In the genomic region with DNA sequence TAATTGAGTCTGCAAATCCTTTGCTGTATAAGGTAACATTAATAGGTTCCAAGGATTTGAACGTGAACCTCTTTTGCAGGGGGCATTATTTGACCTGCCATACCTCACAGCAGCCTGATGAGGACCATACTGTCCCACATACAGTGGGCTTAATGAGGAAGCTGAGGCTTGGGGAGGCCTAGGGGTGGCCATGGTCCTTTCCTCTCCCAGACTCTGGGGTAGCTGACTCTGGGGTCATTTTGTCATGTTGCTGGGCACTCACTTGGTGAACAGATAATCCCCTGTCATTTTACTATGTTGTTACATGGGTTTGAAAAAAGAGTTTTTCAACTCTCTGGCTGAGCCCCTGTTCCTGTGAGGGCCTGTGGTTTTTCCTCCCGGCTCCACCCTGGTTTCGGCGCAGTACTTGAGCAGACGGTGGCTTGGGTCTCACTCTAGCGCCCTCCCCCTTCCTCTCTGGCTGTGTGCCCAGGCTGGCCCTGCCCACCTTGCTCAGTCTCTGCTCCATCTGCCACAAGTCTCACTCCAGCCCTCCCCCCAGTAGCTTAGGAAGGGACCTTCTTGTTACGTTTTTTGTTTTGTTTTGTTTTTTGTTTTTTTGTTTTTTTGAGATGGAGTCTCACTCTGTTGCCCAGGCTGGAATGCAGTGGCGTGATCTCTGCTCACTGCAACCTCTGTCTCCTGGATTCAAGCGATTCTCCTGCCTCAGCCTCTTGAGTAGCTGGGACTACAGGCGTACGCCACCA, we compare ENCODE assay signal across 1 cellular context.
TF ChIP-seq lines count a peak whose summit lies in the region.

No MANE protein-coding gene starts in this region.

TF ChIP-seq in GM23338, 12 proteins besides CTCF, POLR2A, EP300 and RAD21 (continued from another document):
- TF ChIP-seq, protein P1, sequence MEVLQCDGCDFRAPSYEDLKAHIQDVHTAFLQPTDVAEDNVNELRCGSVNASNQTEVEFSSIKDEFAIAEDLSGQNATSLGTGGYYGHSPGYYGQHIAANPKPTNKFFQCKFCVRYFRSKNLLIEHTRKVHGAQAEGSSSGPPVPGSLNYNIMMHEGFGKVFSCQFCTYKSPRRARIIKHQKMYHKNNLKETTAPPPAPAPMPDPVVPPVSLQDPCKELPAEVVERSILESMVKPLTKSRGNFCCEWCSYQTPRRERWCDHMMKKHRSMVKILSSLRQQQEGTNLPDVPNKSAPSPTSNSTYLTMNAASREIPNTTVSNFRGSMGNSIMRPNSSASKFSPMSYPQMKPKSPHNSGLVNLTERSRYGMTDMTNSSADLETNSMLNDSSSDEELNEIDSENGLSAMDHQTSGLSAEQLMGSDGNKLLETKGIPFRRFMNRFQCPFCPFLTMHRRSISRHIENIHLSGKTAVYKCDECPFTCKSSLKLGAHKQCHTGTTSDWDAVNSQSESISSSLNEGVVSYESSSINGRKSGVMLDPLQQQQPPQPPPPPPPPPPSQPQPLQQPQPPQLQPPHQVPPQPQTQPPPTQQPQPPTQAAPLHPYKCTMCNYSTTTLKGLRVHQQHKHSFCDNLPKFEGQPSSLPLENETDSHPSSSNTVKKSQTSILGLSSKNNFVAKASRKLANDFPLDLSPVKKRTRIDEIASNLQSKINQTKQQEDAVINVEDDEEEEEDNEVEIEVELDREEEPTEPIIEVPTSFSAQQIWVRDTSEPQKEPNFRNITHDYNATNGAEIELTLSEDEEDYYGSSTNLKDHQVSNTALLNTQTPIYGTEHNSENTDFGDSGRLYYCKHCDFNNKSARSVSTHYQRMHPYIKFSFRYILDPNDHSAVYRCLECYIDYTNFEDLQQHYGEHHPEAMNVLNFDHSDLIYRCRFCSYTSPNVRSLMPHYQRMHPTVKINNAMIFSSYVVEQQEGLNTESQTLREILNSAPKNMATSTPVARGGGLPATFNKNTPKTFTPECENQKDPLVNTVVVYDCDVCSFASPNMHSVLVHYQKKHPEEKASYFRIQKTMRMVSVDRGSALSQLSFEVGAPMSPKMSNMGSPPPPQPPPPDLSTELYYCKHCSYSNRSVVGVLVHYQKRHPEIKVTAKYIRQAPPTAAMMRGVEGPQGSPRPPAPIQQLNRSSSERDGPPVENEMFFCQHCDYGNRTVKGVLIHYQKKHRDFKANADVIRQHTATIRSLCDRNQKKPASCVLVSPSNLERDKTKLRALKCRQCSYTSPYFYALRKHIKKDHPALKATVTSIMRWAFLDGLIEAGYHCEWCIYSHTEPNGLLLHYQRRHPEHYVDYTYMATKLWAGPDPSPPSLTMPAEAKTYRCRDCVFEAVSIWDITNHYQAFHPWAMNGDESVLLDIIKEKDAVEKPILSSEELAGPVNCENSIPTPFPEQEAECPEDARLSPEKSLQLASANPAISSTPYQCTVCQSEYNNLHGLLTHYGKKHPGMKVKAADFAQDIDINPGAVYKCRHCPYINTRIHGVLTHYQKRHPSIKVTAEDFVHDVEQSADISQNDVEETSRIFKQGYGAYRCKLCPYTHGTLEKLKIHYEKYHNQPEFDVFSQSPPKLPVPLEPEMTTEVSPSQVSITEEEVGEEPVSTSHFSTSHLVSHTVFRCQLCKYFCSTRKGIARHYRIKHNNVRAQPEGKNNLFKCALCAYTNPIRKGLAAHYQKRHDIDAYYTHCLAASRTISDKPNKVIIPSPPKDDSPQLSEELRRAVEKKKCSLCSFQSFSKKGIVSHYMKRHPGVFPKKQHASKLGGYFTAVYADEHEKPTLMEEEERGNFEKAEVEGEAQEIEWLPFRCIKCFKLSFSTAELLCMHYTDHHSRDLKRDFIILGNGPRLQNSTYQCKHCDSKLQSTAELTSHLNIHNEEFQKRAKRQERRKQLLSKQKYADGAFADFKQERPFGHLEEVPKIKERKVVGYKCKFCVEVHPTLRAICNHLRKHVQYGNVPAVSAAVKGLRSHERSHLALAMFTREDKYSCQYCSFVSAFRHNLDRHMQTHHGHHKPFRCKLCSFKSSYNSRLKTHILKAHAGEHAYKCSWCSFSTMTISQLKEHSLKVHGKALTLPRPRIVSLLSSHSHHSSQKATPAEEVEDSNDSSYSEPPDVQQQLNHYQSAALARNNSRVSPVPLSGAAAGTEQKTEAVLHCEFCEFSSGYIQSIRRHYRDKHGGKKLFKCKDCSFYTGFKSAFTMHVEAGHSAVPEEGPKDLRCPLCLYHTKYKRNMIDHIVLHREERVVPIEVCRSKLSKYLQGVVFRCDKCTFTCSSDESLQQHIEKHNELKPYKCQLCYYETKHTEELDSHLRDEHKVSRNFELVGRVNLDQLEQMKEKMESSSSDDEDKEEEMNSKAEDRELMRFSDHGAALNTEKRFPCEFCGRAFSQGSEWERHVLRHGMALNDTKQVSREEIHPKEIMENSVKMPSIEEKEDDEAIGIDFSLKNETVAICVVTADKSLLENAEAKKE (CRISPR knock-in tag; IDR thresholded peaks at IDR 0.05), result no peak
- TF ChIP-seq ZNF114 (CRISPR knock-in tag; IDR thresholded peaks at IDR 0.05) (no peak), EZH2 (IDR thresholded peaks at IDR 0.05; ENCODE audit: low read depth, unreplicated experiment) (no peak), POLR2AphosphoS5 (IDR thresholded peaks at IDR 0.05; ENCODE audit: low read depth) (no peak)
